ENCODE assay signal across 10 cellular contexts in genomic region chr16:68645494-68646388, GRCh38. TPM values are rescaled to one million over a fixed set of nuclear protein-coding genes. Genes with fewer than 3 reads are reported as not detected.
DNase-seq lines count a peak whose midpoint lies in the region; ATAC-seq and TF ChIP-seq lines count a peak whose summit lies in the region.
"Had no signal": no experiment of that assay in that cellular context is flagged by ENCODE, and none has a peak within 500 bp of the region (broad histone marks: within the 10 kb centered on the region; RNA-seq: fewer than 3 reads in every experiment).

No MANE protein-coding gene starts in this region.

- H3K36me3 ChIP-seq in A673 (ENCODE audit: insufficient read depth, low read length, poor library complexity, severe bottlenecking), result no peaks in the 10 kb centered on the region
- no peaks in the 10 kb centered on the region for H3K36me3 ChIP-seq in HAP-1 (replicated peaks)
- peaks cover 8% of the 10 kb centered on the region for H3K36me3 ChIP-seq in mammary epithelial cell (ENCODE audit: insufficient read depth, low read length)
- H3K36me3 ChIP-seq in mesodermal cell (ENCODE audit: control insufficient read depth, insufficient read depth, low read length), result no peaks in the 10 kb centered on the region

- H3K79me2 ChIP-seq in mammary epithelial cell (ENCODE audit: insufficient read depth, low read length), result peaks cover 78% of the 10 kb centered on the region

- POLR2A ChIA-PET in A673 (lab: Charles Lee; ENCODE audit: low non-redundant PET), result no interaction called here

- H3K4me1 ChIP-seq in A673 (ENCODE audit: insufficient read depth, low read length, poor library complexity, severe bottlenecking) (peaks cover 19% of the 10 kb centered on the region), HAP-1 (peaks cover 21% of the 10 kb centered on the region), mammary epithelial cell (ENCODE audit: insufficient read depth, low read length) (peaks cover 57% of the 10 kb centered on the region), mesodermal cell (ENCODE audit: control insufficient read depth, insufficient read depth, low read length, poor library complexity, severe bottlenecking) (peaks cover 24% of the 10 kb centered on the region)

- no peaks in the 10 kb centered on the region for H3K9me3 ChIP-seq in A673 (ENCODE audit: low read depth, low read length, poor library complexity, severe bottlenecking)
- H3K9me3 ChIP-seq in HAP-1, result no peaks in the 10 kb centered on the region
- H3K9me3 ChIP-seq in mammary epithelial cell (replicated peaks; ENCODE audit: insufficient read depth, low read length), result no peaks in the 10 kb centered on the region
- H3K9me3 ChIP-seq in mesodermal cell (ENCODE audit: control insufficient read depth, low read length), result no peaks in the 10 kb centered on the region

- BruUV-seq in A673 (replicated peaks; lab: Mats Ljungman, UMichigan), result no TSS peak
- BruUV-seq in mammary epithelial cell (replicated peaks; lab: Mats Ljungman, UMichigan), result no TSS peak

- peak overlapping the region; percentile 34 for H3K4me3 ChIP-seq in A673 (ENCODE audit: low read depth, low read length, poor library complexity, severe bottlenecking)
- H3K4me3 ChIP-seq in HAP-1, result peak overlapping the region; percentile 27
- H3K4me3 ChIP-seq in mammary epithelial cell (replicated peaks in 1 of 3; ENCODE audit: insufficient read depth in 1 of 3, low read depth in 2 of 3, low read length in 3 of 3), result peak overlapping the region; percentile 82 to 94 (median 89)
- peak overlapping the region; percentile 49 for H3K4me3 ChIP-seq in mesodermal cell (ENCODE audit: extremely low read depth, insufficient read depth, low read length, poor library complexity, severe bottlenecking)

- ATAC-seq in GM18870 (IDR thresholded peaks at IDR 0.05; ENCODE audit: unreplicated experiment), result no peak

- H3K27me3 ChIP-seq in A673 (replicated peaks; ENCODE audit: insufficient read depth, low read depth, low read length, poor library complexity) (peaks cover 40% of the 10 kb centered on the region), HAP-1 (ENCODE audit: low read depth) (no peaks in the 10 kb centered on the region), mammary epithelial cell (ENCODE audit: insufficient read depth, low read length) (no peaks in the 10 kb centered on the region)

- no peak overlapping the region for H2AFZ ChIP-seq in mammary epithelial cell (ENCODE audit: low read depth, low read length)

- intact Hi-C loops in A673 (cut with micrococcal nuclease; ENCODE audit: unreplicated experiment), result no loop called here
- intact Hi-C loops in mammary epithelial cell (cut with micrococcal nuclease), result loop anchor here (1.0 to 5.0 kb wide), 5 partner anchors 13 to 117 kb away; no protein-coding TSS in a partner anchor

- no peak for TF ChIP-seq CTCF in A673 (conservative IDR thresholded peaks at IDR 0.05; ENCODE audit: low read depth, low read length)
- no peak for TF ChIP-seq CTCF in mammary epithelial cell (conservative IDR thresholded peaks at IDR 0.05 in 1 of 2, IDR thresholded peaks at IDR 0.05 in 1 of 2; ENCODE audit: extremely low read depth in 1 of 2, insufficient read depth in 1 of 2, low read depth in 1 of 2, low read length in 2 of 2)

- dilution Hi-C loops in mammary epithelial cell (cut with HindIII; ENCODE audit: low sequenced_read_pairs), result no loop called here

- in situ Hi-C loops in HAP-1 (cut with MboI; ENCODE audit: low sequenced_read_pairs) (no loop called here), mammary epithelial cell (cut with MboI; ENCODE audit: low sequenced_read_pairs in 2 of 2) (loop anchor here in 1 of 2 donors (5.0 kb wide), 1 partner anchor 53 kb away; no protein-coding TSS in a partner anchor)

- no peaks in the 10 kb centered on the region for H4K20me1 ChIP-seq in mammary epithelial cell (ENCODE audit: insufficient read depth, low read length)

- CTCF ChIA-PET in A673 (lab: Charles Lee) (no interaction called here), mammary epithelial cell (lab: Charles Lee; ENCODE audit: low non-redundant PET) (interaction anchor here (0.9 kb wide), 1 partner anchor 55 kb away, joined by 4 read pairs; no protein-coding TSS in a partner anchor)

- H3K27ac ChIP-seq in A673 (ENCODE audit: low read depth, low read length, poor library complexity, severe bottlenecking) (no peak overlapping the region), mammary epithelial cell (ENCODE audit: insufficient read depth, low read depth, low read length) (peak overlapping the region; percentile 87), mesodermal cell (ENCODE audit: low read depth, low read length, severe bottlenecking) (peak overlapping the region; percentile 61)

- peak overlapping the region; percentile 96 for H3K9ac ChIP-seq in mammary epithelial cell (ENCODE audit: insufficient read depth, low read length)

- DNase-seq in A673 (ENCODE audit: low spot score), result no peak
- DNase-seq in HAP-1 (ENCODE audit: low spot score in 2 of 2), result peak in 1 of 2 experiments; percentile 52
- peak; percentile 26 for DNase-seq in mammary epithelial cell
- DNase-seq in activated CD4-positive, CD25-positive, alpha-beta regulatory T cell treated with anti-CD3 and anti-CD28 coated beads, Interleukin-2, amount 50 U/mL, for 72 hours, result no peak
- no peak for DNase-seq in T-helper 2 cell
- no peak for DNase-seq in effector CD4-positive, alpha-beta T cell
- DNase-seq: stimulated activated CD4-positive, alpha-beta T cell treated with anti-CD3 and anti-CD28 coated beads, Interleukin-2, amount 100 ng/mL, for 48 hours had no signal

- peak overlapping the region; percentile 88 for H3K4me2 ChIP-seq in mammary epithelial cell (ENCODE audit: insufficient read depth, low read depth, low read length)

- WGBS in mammary epithelial cell (ENCODE audit: low coverage, missing lambda C conversion rate), result no CpG with 5 or more reads among the region's 66 CpGs
- 1 to 2% methylated on average over 50 of the region's 66 CpGs for WGBS in mesodermal cell (ENCODE audit: insufficient coverage in 2 of 2), 2 experiments

RNA-seq across cellular contexts. Expression of gene CDH3, which starts 0.6 kb away (rescaled TPM):
- 0.15 TPM in 1 of 2 replicates, not detected in the other for total RNA-seq in A673 (2021)
- total RNA-seq in mammary epithelial cell, result 100 to 1,000 TPM; 628 to 995 TPM
- 560 TPM for polyA plus RNA-seq in mammary epithelial cell
- 703 TPM for polyA minus RNA-seq in mammary epithelial cell
- 17.9 TPM for polyA plus RNA-seq in mesodermal cell (2013, experiment 1 of 2)
- polyA plus RNA-seq in mesodermal cell (2013, experiment 2 of 2), result 25.0 TPM
- total RNA-seq: fibroblast of lung had no signal

Comparison
In these comparisons a context has a peak if more than half of its experiments do, and no peak if none do; other contexts are left out.
1. H3K4me3 ChIP-seq: peak in every context shown above with its lines; median percentile 89 in mammary epithelial cell; 49 in mesodermal cell; 34 in A673; 27 in HAP-1.
2. RNA of gene CDH3, which starts 0.6 kb away (total RNA-seq): 628 to 995 TPM in mammary epithelial cell; 0.15 TPM in A673; every median in the first group is over 100 times any median in the second.